10 cellular contexts compared by ENCODE assay signal in the genomic region with DNA sequence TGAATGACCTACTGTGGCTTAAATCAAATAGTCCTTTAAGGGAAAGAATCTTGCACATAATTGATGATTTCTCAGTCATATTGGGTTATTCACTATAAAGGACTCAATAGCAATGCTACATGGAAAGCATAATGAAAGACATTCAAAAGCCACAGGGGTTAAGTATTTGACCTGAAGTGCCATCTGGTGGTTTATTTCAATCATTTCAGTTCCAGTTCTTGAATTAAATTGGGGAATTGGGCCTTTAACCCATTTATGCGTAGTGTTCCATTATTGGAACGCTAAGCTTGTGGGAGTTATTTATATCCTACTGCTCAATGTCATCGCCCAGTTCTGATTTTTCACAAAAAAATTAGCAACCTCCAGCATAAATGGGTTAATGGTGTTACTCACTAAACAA. TPM values are rescaled to one million over a fixed set of nuclear protein-coding genes. Genes with fewer than 3 reads are reported as not detected.
DNase-seq lines count a peak whose midpoint lies in the region; ATAC-seq and TF ChIP-seq lines count a peak whose summit lies in the region.
"Had no signal": no experiment of that assay in that cellular context is flagged by ENCODE, and none has a peak within 500 bp of the region (broad histone marks: within the 10 kb centered on the region; RNA-seq: fewer than 3 reads in every experiment).

No MANE protein-coding gene starts in this region.

- TF ChIP-seq CTCF in C4-2B (conservative IDR thresholded peaks at IDR 0.05): peak; percentile 62
- peak in 4 of 6 experiments; percentile 15 to 37 (median 35) for TF ChIP-seq CTCF in Peyer's patch (IDR thresholded peaks at IDR 0.05)
- TF ChIP-seq CTCF in hepatocyte (IDR thresholded peaks at IDR 0.05; ENCODE audit: poor library complexity): peak; percentile 21
- no peak for TF ChIP-seq CTCF in WTC11 (IDR thresholded peaks at IDR 0.05)
- no peak for TF ChIP-seq CTCF in ascending aorta (IDR thresholded peaks at IDR 0.05)

- no peak overlapping the region for H3K4me3 Mint-ChIP-seq in WTC11

- CTCF ChIA-PET in WTC11 (lab: Charles Lee): no interaction called here

- DNase-seq in GM19240 (ENCODE audit: insufficient read length, low spot score) (peak; percentile 4), Peyer's patch (no peak), hepatocyte (ENCODE audit: low spot score) (no peak), WTC11 (ENCODE audit: low spot score) (no peak), NCI-H1092 treated with DMSO at 0.1 percent for 48 hours (lab: John Stamatoyannopoulos, UW) (no peak), ascending aorta (ENCODE audit: low spot score in 2 of 2) (no peak)
- DNase-seq: left colon had no signal

- H3K4me3 ChIP-seq in Peyer's patch (no peak overlapping the region), hepatocyte (no peak overlapping the region), ascending aorta (no peak overlapping the region)

- H3K27ac ChIP-seq in C4-2B (no peak overlapping the region), Peyer's patch (no peak overlapping the region), hepatocyte (no peak overlapping the region), ascending aorta (no peak overlapping the region)

- H3K27me3 ChIP-seq in Peyer's patch: no peaks in the 10 kb centered on the region
- H3K27me3 ChIP-seq in hepatocyte: no peaks in the 10 kb centered on the region
- H3K27me3 ChIP-seq in ascending aorta: no peaks in the 10 kb centered on the region

- no peaks in the 10 kb centered on the region for H3K36me3 Mint-ChIP-seq in WTC11

- H3K9me3 ChIP-seq in Peyer's patch (no peaks in the 10 kb centered on the region), hepatocyte (ENCODE audit: low read depth) (no peaks in the 10 kb centered on the region), ascending aorta (no peaks in the 10 kb centered on the region)

- no peaks in the 10 kb centered on the region for H3K4me1 ChIP-seq in Peyer's patch
- no peaks in the 10 kb centered on the region for H3K4me1 ChIP-seq in hepatocyte (ENCODE audit: insufficient read depth)
- peaks cover 0 to 16% of the 10 kb centered on the region in 2 donors for H3K4me1 ChIP-seq in ascending aorta

- H3K9me2 ChIP-seq in hepatocyte (replicated peaks; ENCODE audit: insufficient read depth): no peaks in the 10 kb centered on the region

- H3K27ac Mint-ChIP-seq in WTC11: no peak overlapping the region

- 0 out of 2 replicates have a peak, but pooled peaks cover 3% of the 10 kb centered on the region for H3K9me3 Mint-ChIP-seq in WTC11

- no peaks in the 10 kb centered on the region for H3K36me3 ChIP-seq in Peyer's patch
- no peaks in the 10 kb centered on the region for H3K36me3 ChIP-seq in hepatocyte (replicated peaks; ENCODE audit: insufficient read depth, low read depth)
- H3K36me3 ChIP-seq in ascending aorta: no peaks in the 10 kb centered on the region

- H3K4me2 ChIP-seq in hepatocyte: no peak overlapping the region

- H3K27me3 Mint-ChIP-seq in WTC11 (ENCODE audit: low read depth): no peaks in the 10 kb centered on the region

- H3K4me1 Mint-ChIP-seq in WTC11: peaks cover 11% of the 10 kb centered on the region

- ATAC-seq in WTC11 (no peak), GM18519 (IDR thresholded peaks at IDR 0.05; ENCODE audit: low FRiP score, unreplicated experiment) (no peak)
- ATAC-seq: left colon had no signal

- intact Hi-C loops in ascending aorta (cut with DNase I): no loop called here

- no peaks in the 10 kb centered on the region for H3K79me2 ChIP-seq in hepatocyte

- WGBS in hepatocyte (ENCODE audit: low lambda C conversion rate, missing lambda C conversion rate): 92% methylated on average over 3 of the region's 3 CpGs

- no peak overlapping the region for H2AFZ ChIP-seq in hepatocyte

- no peaks in the 10 kb centered on the region for H4K20me1 ChIP-seq in hepatocyte (ENCODE audit: insufficient read depth, poor library complexity, severe bottlenecking)

- TF ChIP-seq POLR2A in Peyer's patch (IDR thresholded peaks at IDR 0.05): no peak

- POLR2A ChIA-PET in WTC11 (lab: Charles Lee): no interaction called here

TF ChIP-seq in WTC11, 78 proteins besides CTCF, POLR2A, EP300 and RAD21 (continues in another document):
- no peak for TF ChIP-seq RORB (CRISPR knock-in tag; IDR thresholded peaks at IDR 0.05)
- TF ChIP-seq, protein P1, sequence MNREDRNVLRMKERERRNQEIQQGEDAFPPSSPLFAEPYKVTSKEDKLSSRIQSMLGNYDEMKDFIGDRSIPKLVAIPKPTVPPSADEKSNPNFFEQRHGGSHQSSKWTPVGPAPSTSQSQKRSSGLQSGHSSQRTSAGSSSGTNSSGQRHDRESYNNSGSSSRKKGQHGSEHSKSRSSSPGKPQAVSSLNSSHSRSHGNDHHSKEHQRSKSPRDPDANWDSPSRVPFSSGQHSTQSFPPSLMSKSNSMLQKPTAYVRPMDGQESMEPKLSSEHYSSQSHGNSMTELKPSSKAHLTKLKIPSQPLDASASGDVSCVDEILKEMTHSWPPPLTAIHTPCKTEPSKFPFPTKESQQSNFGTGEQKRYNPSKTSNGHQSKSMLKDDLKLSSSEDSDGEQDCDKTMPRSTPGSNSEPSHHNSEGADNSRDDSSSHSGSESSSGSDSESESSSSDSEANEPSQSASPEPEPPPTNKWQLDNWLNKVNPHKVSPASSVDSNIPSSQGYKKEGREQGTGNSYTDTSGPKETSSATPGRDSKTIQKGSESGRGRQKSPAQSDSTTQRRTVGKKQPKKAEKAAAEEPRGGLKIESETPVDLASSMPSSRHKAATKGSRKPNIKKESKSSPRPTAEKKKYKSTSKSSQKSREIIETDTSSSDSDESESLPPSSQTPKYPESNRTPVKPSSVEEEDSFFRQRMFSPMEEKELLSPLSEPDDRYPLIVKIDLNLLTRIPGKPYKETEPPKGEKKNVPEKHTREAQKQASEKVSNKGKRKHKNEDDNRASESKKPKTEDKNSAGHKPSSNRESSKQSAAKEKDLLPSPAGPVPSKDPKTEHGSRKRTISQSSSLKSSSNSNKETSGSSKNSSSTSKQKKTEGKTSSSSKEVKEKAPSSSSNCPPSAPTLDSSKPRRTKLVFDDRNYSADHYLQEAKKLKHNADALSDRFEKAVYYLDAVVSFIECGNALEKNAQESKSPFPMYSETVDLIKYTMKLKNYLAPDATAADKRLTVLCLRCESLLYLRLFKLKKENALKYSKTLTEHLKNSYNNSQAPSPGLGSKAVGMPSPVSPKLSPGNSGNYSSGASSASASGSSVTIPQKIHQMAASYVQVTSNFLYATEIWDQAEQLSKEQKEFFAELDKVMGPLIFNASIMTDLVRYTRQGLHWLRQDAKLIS (CRISPR knock-in tag; IDR thresholded peaks at IDR 0.05; ENCODE audit: borderline replicate concordance): no peak
- no peak for TF ChIP-seq CREB1 (CRISPR knock-in tag; IDR thresholded peaks at IDR 0.05)
- no peak for TF ChIP-seq TEAD1 (CRISPR knock-in tag; IDR thresholded peaks at IDR 0.05)
- TF ChIP-seq, protein P2, sequence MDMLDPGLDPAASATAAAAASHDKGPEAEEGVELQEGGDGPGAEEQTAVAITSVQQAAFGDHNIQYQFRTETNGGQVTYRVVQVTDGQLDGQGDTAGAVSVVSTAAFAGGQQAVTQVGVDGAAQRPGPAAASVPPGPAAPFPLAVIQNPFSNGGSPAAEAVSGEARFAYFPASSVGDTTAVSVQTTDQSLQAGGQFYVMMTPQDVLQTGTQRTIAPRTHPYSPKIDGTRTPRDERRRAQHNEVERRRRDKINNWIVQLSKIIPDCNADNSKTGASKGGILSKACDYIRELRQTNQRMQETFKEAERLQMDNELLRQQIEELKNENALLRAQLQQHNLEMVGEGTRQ (CRISPR knock-in tag; IDR thresholded peaks at IDR 0.05): no peak
- TF ChIP-seq, protein P3, sequence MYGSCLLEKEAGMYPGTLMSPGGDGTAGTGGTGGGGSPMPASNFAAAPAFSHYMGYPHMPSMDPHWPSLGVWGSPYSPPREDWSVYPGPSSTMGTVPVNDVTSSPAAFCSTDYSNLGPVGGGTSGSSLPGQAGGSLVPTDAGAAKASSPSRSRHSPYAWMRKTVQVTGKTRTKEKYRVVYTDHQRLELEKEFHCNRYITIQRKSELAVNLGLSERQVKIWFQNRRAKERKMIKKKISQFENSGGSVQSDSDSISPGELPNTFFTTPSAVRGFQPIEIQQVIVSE (CRISPR knock-in tag; IDR thresholded peaks at IDR 0.05; ENCODE audit: borderline replicate concordance): no peak
- TF ChIP-seq, protein P4, sequence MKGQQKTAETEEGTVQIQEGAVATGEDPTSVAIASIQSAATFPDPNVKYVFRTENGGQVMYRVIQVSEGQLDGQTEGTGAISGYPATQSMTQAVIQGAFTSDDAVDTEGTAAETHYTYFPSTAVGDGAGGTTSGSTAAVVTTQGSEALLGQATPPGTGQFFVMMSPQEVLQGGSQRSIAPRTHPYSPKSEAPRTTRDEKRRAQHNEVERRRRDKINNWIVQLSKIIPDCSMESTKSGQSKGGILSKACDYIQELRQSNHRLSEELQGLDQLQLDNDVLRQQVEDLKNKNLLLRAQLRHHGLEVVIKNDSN (CRISPR knock-in tag; IDR thresholded peaks at IDR 0.05): no peak
- TF ChIP-seq NR3C1 (CRISPR knock-in tag; conservative IDR thresholded peaks at IDR 0.05; ENCODE audit: low read depth): no peak
- no peak for TF ChIP-seq NFYB (CRISPR knock-in tag; conservative IDR thresholded peaks at IDR 0.05; ENCODE audit: low read depth)
- TF ChIP-seq, protein P5, sequence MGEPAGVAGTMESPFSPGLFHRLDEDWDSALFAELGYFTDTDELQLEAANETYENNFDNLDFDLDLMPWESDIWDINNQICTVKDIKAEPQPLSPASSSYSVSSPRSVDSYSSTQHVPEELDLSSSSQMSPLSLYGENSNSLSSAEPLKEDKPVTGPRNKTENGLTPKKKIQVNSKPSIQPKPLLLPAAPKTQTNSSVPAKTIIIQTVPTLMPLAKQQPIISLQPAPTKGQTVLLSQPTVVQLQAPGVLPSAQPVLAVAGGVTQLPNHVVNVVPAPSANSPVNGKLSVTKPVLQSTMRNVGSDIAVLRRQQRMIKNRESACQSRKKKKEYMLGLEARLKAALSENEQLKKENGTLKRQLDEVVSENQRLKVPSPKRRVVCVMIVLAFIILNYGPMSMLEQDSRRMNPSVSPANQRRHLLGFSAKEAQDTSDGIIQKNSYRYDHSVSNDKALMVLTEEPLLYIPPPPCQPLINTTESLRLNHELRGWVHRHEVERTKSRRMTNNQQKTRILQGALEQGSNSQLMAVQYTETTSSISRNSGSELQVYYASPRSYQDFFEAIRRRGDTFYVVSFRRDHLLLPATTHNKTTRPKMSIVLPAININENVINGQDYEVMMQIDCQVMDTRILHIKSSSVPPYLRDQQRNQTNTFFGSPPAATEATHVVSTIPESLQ (CRISPR knock-in tag; IDR thresholded peaks at IDR 0.05): no peak
- TF ChIP-seq SMAD3 (CRISPR knock-in tag; IDR thresholded peaks at IDR 0.05; ENCODE audit: borderline replicate concordance): no peak
- no peak for TF ChIP-seq ZNF396 (CRISPR knock-in tag; IDR thresholded peaks at IDR 0.05; ENCODE audit: borderline replicate concordance)

RNA-seq across cellular contexts. Expression of a gene that starts 41.3 kb away (rescaled TPM):
- total RNA-seq in Peyer's patch: not detected
- not detected in 2 replicates for total RNA-seq in hepatocyte
- not detected in 2 replicates for polyA plus RNA-seq in hepatocyte
- total RNA-seq in WTC11 (2021): not detected in 3 replicates
- not detected for total RNA-seq in ascending aorta
- total RNA-seq: astrocyte, left colon had no signal

Comparison
In these comparisons a context has a peak if more than half of its experiments do, and no peak if none do; other contexts are left out.
1. CTCF ChIP-seq: peak in C4-2B (single experiment), Peyer's patch (4 of 6) and hepatocyte (single experiment); none in WTC11 (single experiment) and ascending aorta (0 of 3).